8 cellular contexts compared by ENCODE assay signal in the genomic region with DNA sequence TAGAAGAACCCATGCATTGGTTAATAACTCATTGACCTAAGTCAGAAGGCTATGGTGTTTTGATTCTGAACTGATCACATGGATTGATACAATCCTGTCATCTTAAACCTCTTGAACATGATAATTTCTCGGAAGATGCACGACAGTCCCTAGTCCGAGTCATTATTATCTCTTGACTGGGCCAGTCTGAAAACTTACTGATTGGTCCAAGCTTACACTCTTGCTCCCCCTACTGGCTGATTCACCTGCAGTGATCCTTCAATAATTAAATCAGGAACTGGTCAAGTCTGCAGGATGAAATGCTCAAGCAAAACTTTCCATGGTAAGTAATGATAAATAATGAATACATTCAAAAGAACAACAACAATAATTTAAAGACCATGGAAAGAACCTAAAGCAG.
DNase-seq lines count a peak whose midpoint lies in the region; ATAC-seq and TF ChIP-seq lines count a peak whose summit lies in the region.

No MANE protein-coding gene starts in this region.

- DNase-seq in NCI-H1436 (lab: John Stamatoyannopoulos, UW) (peak; percentile 39), NCI-H1436 treated with DMSO at 0.1 percent for 48 hours (lab: John Stamatoyannopoulos, UW) (no peak), HT-29 (ENCODE audit: low spot score) (peak; percentile 81), Peyer's patch (peak in 2 of 3 donors; percentile 25 to 61), erythroblast (lab: John Stamatoyannopoulos, UW) (peak; percentile 46 to 67), nephron progenitor cell (peak; percentile 59)

- H3K9me3 ChIP-seq in Peyer's patch: no peaks in the 10 kb centered on the region

- no peak overlapping the region for H3K27ac Mint-ChIP-seq in nephron progenitor cell

- H3K36me3 ChIP-seq in Peyer's patch: no peaks in the 10 kb centered on the region

- H3K36me3 Mint-ChIP-seq in nephron progenitor cell (ENCODE audit: low read depth): no peaks in the 10 kb centered on the region

- no peaks in the 10 kb centered on the region for H3K27me3 Mint-ChIP-seq in nephron progenitor cell (ENCODE audit: low read depth, poor library complexity)

- no peaks in the 10 kb centered on the region for H3K27me3 ChIP-seq in Peyer's patch

- H3K4me1 ChIP-seq in Peyer's patch: no peaks in the 10 kb centered on the region

- ATAC-seq in GM19463 (IDR thresholded peaks at IDR 0.05; ENCODE audit: unreplicated experiment) (peak; percentile 85), GM21737 (IDR thresholded peaks at IDR 0.05; ENCODE audit: unreplicated experiment) (no peak)

- peaks cover 18% of the 10 kb centered on the region for H3K4me1 Mint-ChIP-seq in nephron progenitor cell

- no peak overlapping the region for H3K4me3 ChIP-seq in Peyer's patch

- TF ChIP-seq POLR2A in Peyer's patch (IDR thresholded peaks at IDR 0.05): no peak
- TF ChIP-seq POLR2A in erythroblast (IDR thresholded peaks at IDR 0.05; ENCODE audit: low read length): no peak

- no peaks in the 10 kb centered on the region for H3K9me3 Mint-ChIP-seq in nephron progenitor cell

- TF ChIP-seq CTCF in Peyer's patch (IDR thresholded peaks at IDR 0.05): peak in 5 of 6 experiments; percentile 43 to 70 (median 67)
- TF ChIP-seq CTCF in nephron progenitor cell (IDR thresholded peaks at IDR 0.05): peak; percentile 74

- no peak overlapping the region for H3K27ac ChIP-seq in Peyer's patch

- no peak overlapping the region for H3K4me3 Mint-ChIP-seq in nephron progenitor cell
